8 cellular contexts compared by ENCODE assay signal in genomic region chr11:88508808-88509581, GRCh38.
A peak's percentile ranks its signal among the peaks of the same experiment; 100 is the strongest.
DNase-seq lines count a peak whose midpoint lies in the region; ATAC-seq, FAIRE-seq and TF ChIP-seq lines count a peak whose summit lies in the region.

No MANE protein-coding gene starts in this region.

- H2AFZ ChIP-seq in K562 (ENCODE audit: low read depth, low read length), result no peak overlapping the region; the same call in 1 of the 2 replicates

- H3K27me3 ChIP-seq in K562 (ENCODE audit: control insufficient read depth in 2 of 2, insufficient read depth in 2 of 2, low read length in 2 of 2) (peaks cover 13 to 24% of the 10 kb centered on the region in 2 experiments; a peak in 4 of 5 replicates), stomach (peaks cover 7 to 45% (median 23%) of the 10 kb centered on the region in 3 donors)

- H3K79me2 ChIP-seq in K562 (ENCODE audit: control insufficient read depth, insufficient read depth, low read length), result no peaks in the 10 kb centered on the region

- no TSS peak for BruUV-seq in K562 (replicated peaks; lab: Mats Ljungman, UMichigan)

- H3K9me1 ChIP-seq in K562 (ENCODE audit: control insufficient read depth, insufficient read depth, low read length), result no peaks in the 10 kb centered on the region

- H3K9me3 ChIP-seq in ES-I3 (ENCODE audit: control insufficient read depth, insufficient read depth, low read length) (no peaks in the 10 kb centered on the region), K562 (replicated peaks; ENCODE audit: control insufficient read depth, insufficient read depth, low read depth, low read length) (no peaks in the 10 kb centered on the region), stomach (no peaks in the 10 kb centered on the region)

- in situ Hi-C loops in K562 (cut with MboI), result no loop called here

- intact Hi-C loops in K562 (cut with micrococcal nuclease), result no loop called here
- intact Hi-C loops in left colon (cut with DNase I, micrococcal nuclease), result no loop called here
- intact Hi-C loops in stomach (cut with DNase I; ENCODE audit: low total_unique reads), result no loop called here

- TF ChIP-seq EP300 in K562 (IDR thresholded peaks at IDR 0.05; ENCODE audit: low read length) (no peak), stomach (IDR thresholded peaks at IDR 0.05) (no peak)

- H3K4me3 ChIP-seq in K562, result no peak overlapping the region
- peak overlapping the region; percentile 31 to 53 (median 41) for H3K4me3 ChIP-seq in stomach

- CTCF ChIA-PET in K562 (lab: Yijun Ruan, JAX; ENCODE audit: low intra/inter-chr PET ratio), result no interaction called here

- POLR2A ChIA-PET in K562 (lab: Yijun Ruan, JAX), result interaction anchor here (1.5 kb wide), 1 partner anchor 9 kb away, joined by 4 read pairs; no protein-coding TSS in a partner anchor

- no peaks in the 10 kb centered on the region for H4K20me1 ChIP-seq in K562 (replicated peaks; ENCODE audit: control insufficient read depth, insufficient read depth, low read length)

- H3K4me1 ChIP-seq in ES-I3 (ENCODE audit: insufficient read depth, low read length) (peaks cover 3% of the 10 kb centered on the region), K562 (replicated peaks in 1 of 2; ENCODE audit: control insufficient read depth in 2 of 2, insufficient read depth in 2 of 2, low read length in 2 of 2) (peaks cover 0 to 10% of the 10 kb centered on the region in 2 experiments; a peak in 2 of 5 replicates), stomach (peaks cover 11 to 14% (median 13%) of the 10 kb centered on the region in 4 donors)

- TF ChIP-seq CTCF in K562 (IDR thresholded peaks at IDR 0.05 in 2 of 3, conservative IDR thresholded peaks at IDR 0.05 in 1 of 3; ENCODE audit: insufficient read depth in 2 of 3, low read depth in 1 of 3, low read length in 3 of 3) (no peak), stomach (IDR thresholded peaks at IDR 0.05) (no peak)

- no peak for TF ChIP-seq POLR2A in K562 (conservative IDR thresholded peaks at IDR 0.05)
- TF ChIP-seq POLR2A in stomach (IDR thresholded peaks at IDR 0.05), result no peak

- 10% methylated on average over 46 of the region's 78 CpGs for WGBS in K562 (ENCODE audit: insufficient coverage, low coverage, missing lambda C conversion rate)
- 4 to 9% (median 7%) methylated on average over 40 to 78 of the region's 78 CpGs for WGBS in stomach, 5 donors

- TF ChIP-seq RAD21 in K562 (CRISPR knock-in tag; conservative IDR thresholded peaks at IDR 0.05 in 1 of 2, IDR thresholded peaks at IDR 0.05 in 1 of 2), result no peak

- H3K9ac ChIP-seq in ES-I3 (ENCODE audit: low read depth, low read length) (peak overlapping the region; percentile 75), K562 (ENCODE audit: insufficient read depth in 1 of 2, low read depth in 2 of 2, low read length in 2 of 2) (peak overlapping the region in 1 of 2 experiments; percentile 64; a peak in 1 of 4 replicates)

- FAIRE-seq in K562 (lab: Jason Lieb, UNC), result no peak

- H3K4me2 ChIP-seq in K562 (ENCODE audit: insufficient read depth, low read length), result peak overlapping the region; percentile 27; the same call in 1 of the 2 replicates

- DNase-seq in K562 (ENCODE audit: extremely low read depth in 1 of 4, low spot score in 3 of 4), result peak in 1 of 4 experiments; percentile 16
- peak in 1 of 2 donors; percentile 23 for DNase-seq in left colon
- DNase-seq in stomach, result no peak

- no peaks in the 10 kb centered on the region for H3K36me3 ChIP-seq in ES-I3 (ENCODE audit: insufficient read depth, low read length)
- no peaks in the 10 kb centered on the region for H3K36me3 ChIP-seq in K562 (ENCODE audit: control insufficient read depth, insufficient read depth, low read length)
- no peaks in the 10 kb centered on the region for H3K36me3 ChIP-seq in stomach

- H3K27ac ChIP-seq in K562 (ENCODE audit: extremely low read depth, low read depth, low read length) (no peak overlapping the region), stomach (no peak overlapping the region)

- ATAC-seq in HG03342 (IDR thresholded peaks at IDR 0.05; ENCODE audit: unreplicated experiment), result peak; percentile 40
- ATAC-seq in K562, result peak; percentile 75
- ATAC-seq in left colon, result peak; percentile 52
- no peak for ATAC-seq in HG02623 (IDR thresholded peaks at IDR 0.05; ENCODE audit: unreplicated experiment)
- ATAC-seq in HG03196 (IDR thresholded peaks at IDR 0.05; ENCODE audit: unreplicated experiment), result no peak
- ATAC-seq in HG03045 (IDR thresholded peaks at IDR 0.05; ENCODE audit: unreplicated experiment), result no peak

TF ChIP-seq in K562, 482 proteins besides CTCF, POLR2A, EP300 and RAD21 (continues in another document):
- TF ChIP-seq, protein P1, sequence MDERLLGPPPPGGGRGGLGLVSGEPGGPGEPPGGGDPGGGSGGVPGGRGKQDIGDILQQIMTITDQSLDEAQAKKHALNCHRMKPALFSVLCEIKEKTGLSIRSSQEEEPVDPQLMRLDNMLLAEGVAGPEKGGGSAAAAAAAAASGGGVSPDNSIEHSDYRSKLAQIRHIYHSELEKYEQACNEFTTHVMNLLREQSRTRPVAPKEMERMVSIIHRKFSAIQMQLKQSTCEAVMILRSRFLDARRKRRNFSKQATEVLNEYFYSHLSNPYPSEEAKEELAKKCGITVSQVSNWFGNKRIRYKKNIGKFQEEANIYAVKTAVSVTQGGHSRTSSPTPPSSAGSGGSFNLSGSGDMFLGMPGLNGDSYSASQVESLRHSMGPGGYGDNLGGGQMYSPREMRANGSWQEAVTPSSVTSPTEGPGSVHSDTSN (CRISPR knock-in tag; IDR thresholded peaks at IDR 0.05; ENCODE audit: low read depth), result no peak
- TF ChIP-seq, protein P1 (tag; conservative IDR thresholded peaks at IDR 0.05; ENCODE audit: low read depth), result no peak
- TF ChIP-seq, protein P2, sequence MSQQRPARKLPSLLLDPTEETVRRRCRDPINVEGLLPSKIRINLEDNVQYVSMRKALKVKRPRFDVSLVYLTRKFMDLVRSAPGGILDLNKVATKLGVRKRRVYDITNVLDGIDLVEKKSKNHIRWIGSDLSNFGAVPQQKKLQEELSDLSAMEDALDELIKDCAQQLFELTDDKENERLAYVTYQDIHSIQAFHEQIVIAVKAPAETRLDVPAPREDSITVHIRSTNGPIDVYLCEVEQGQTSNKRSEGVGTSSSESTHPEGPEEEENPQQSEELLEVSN (IDR thresholded peaks at IDR 0.05; ENCODE audit: borderline replicate concordance in 1 of 2, extremely low read depth in 1 of 2, insufficient read depth in 1 of 2, insufficient read length in 1 of 2, low read depth in 1 of 2, low read length in 1 of 2, poor library complexity in 1 of 2, severe bottlenecking in 1 of 2), result peak in 1 of 2 experiments; percentile 73
- peak in 1 of 2 experiments; percentile 71; a peak in 2 of 4 replicates for TF ChIP-seq NRF1 (conservative IDR thresholded peaks at IDR 0.05 in 1 of 2, IDR thresholded peaks at IDR 0.05 in 1 of 2)
- no peak for TF ChIP-seq SMAD4 (CRISPR knock-in tag; conservative IDR thresholded peaks at IDR 0.05)
- TF ChIP-seq, protein P3, sequence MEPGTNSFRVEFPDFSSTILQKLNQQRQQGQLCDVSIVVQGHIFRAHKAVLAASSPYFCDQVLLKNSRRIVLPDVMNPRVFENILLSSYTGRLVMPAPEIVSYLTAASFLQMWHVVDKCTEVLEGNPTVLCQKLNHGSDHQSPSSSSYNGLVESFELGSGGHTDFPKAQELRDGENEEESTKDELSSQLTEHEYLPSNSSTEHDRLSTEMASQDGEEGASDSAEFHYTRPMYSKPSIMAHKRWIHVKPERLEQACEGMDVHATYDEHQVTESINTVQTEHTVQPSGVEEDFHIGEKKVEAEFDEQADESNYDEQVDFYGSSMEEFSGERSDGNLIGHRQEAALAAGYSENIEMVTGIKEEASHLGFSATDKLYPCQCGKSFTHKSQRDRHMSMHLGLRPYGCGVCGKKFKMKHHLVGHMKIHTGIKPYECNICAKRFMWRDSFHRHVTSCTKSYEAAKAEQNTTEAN (CRISPR knock-in tag; IDR thresholded peaks at IDR 0.05), result no peak
- TF ChIP-seq RFX5 (IDR thresholded peaks at IDR 0.05; ENCODE audit: low read depth, low read length), result no peak

Comparison
In these comparisons a context has a peak if more than half of its experiments do, and no peak if none do; other contexts are left out.
1. ATAC-seq: peak in HG03342 (single experiment), K562 (single experiment) and left colon (single experiment); none in HG02623 (single experiment), HG03196 (single experiment) and HG03045 (single experiment).